In the genomic region with DNA sequence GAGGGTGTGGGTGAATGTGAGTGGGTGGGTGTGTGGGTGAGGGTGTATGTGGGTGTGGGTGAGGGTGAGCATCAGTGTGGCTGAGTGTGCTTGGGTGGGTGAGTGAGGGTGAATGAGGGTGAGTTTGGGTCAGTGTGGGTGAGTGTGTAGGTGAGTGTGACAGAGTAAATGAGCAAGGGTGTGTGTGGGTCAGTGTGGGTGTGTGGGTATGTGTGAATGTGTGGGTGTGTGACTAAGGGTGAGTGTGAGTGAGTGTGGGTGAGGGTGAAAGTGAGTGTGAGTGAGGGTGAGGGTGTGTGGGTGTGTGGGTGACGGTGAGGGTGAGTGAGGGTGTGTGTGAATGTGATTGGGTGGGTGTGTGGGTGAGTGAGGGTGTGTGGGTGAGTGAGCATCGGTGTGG, we compare ENCODE assay signal across 21 cellular contexts.
"Had no signal": no experiment of that assay in that cellular context is flagged by ENCODE, and none has a peak within 500 bp of the region (broad histone marks: within the 10 kb centered on the region; RNA-seq: fewer than 3 reads in every experiment).

No MANE protein-coding gene starts in this region.

- H3K4me1 ChIP-seq: breast epithelium, Peyer's patch, SJSA1 had no signal

- H3K27ac ChIP-seq: breast epithelium, Peyer's patch, RWPE1, SJSA1 had no signal

- DNase-seq: activated CD4-positive, alpha-beta T cell treated with anti-CD3 and anti-CD28 coated beads for 4 hours; activated CD8-positive, alpha-beta memory T cell treated with anti-CD3 and anti-CD28 coated beads, Interleukin-2, amount 50 U/mL, for 4 hours; activated CD8-positive, alpha-beta T cell treated with anti-CD3 and anti-CD28 coated beads for 36 hours; activated gamma-delta T cell treated with Interleukin-2 at 50 U/mL for 16 hours; activated naive CD4-positive, alpha-beta T cell treated with anti-CD3 and anti-CD28 coated beads, Interleukin-2, amount 10 ng/mL, durations not matched to agents 7 days and 5 days; activated naive CD8-positive, alpha-beta T cell treated with anti-CD3 and anti-CD28 coated beads for 36 hours; activated T-cell treated with anti-CD3 and anti-CD28 coated beads, Interleukin-2, amount 50 U/mL, for 72 hours; Karpas-422; MM.1S; NCI-H1105; NCI-H1436 treated with DMSO at 0.1 percent for 48 hours; NCI-H187 treated with DMSO at 0.1 percent for 48 hours; NCI-H2081 treated with DMSO at 0.1 percent for 48 hours; NCI-H446; NCI-H524; Peyer's patch; Right ventricle myocardium superior had no signal

- H3K27me3 ChIP-seq: breast epithelium, Peyer's patch, SJSA1 had no signal

- H3K36me3 ChIP-seq: breast epithelium, Peyer's patch, SJSA1 had no signal

- H3K9me3 ChIP-seq: breast epithelium, Peyer's patch, SJSA1 had no signal

- H3K4me3 ChIP-seq: breast epithelium, Peyer's patch, SJSA1 had no signal

- ATAC-seq: activated CD4-positive, CD25-positive, alpha-beta regulatory T cell treated with anti-CD3 and anti-CD28 coated beads, Interleukin-2, amount 50 U/mL, for 24 hours; activated CD8-positive, alpha-beta T cell treated with anti-CD3 and anti-CD28 coated beads for 36 hours; activated T-cell treated with anti-CD3 and anti-CD28 coated beads, Interleukin-2, amount 50 U/mL, for 72 hours had no signal
